1 cellular context compared by ENCODE assay signal in the genomic region with DNA sequence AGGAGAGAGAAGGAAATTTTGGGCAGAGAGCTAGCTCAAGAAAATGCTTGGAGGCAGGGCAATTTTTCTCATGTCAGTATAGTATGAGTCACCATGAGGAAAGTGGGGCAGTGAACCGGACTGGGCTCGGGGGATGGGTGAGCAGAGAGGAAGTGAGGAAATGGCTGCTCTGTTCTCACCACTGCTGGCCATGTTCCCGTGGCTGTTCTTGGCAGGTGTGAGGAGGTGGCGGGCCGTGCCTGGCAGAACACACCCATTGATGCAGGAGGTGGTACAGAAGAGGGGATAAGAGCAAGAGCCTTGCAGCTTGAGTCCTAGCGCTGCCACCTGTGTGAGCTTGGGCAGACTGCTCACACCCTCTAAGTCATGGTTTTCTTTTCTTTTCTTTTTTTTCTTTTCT.
A peak's percentile ranks its signal among the peaks of the same experiment; 100 is the strongest.
TF ChIP-seq lines count a peak whose summit lies in the region.

No MANE protein-coding gene starts in this region.

TF ChIP-seq in K562, 482 proteins besides CTCF, POLR2A, EP300 and RAD21 (continued from another document and continues in another):
- TF ChIP-seq, protein P1, sequence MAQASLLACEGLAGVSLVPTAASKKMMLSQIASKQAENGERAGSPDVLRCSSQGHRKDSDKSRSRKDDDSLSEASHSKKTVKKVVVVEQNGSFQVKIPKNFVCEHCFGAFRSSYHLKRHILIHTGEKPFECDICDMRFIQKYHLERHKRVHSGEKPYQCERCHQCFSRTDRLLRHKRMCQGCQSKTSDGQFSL (CRISPR knock-in tag; IDR thresholded peaks at IDR 0.05), result no peak
- TF ChIP-seq, protein P1 (tag; IDR thresholded peaks at IDR 0.05), result no peak
- TF ChIP-seq ZSCAN29 (IDR thresholded peaks at IDR 0.05) (no peak), L3MBTL2 (IDR thresholded peaks at IDR 0.05) (peak; percentile 49; the same call in 1 of the 2 replicates), PHF8 (IDR thresholded peaks at IDR 0.05; ENCODE audit: borderline replicate concordance, low read length) (no peak), BMI1 (IDR thresholded peaks at IDR 0.05; ENCODE audit: low read length) (no peak), ZNF551 (CRISPR knock-in tag; IDR thresholded peaks at IDR 0.05) (no peak), KLF16 (IDR thresholded peaks at IDR 0.05) (no peak), ZC3H8 (IDR thresholded peaks at IDR 0.05) (no peak), HOXB6 (CRISPR knock-in tag; IDR thresholded peaks at IDR 0.05; ENCODE audit: borderline replicate concordance) (no peak), TSC22D4 (tag; IDR thresholded peaks at IDR 0.05) (no peak), ZFPM2 (CRISPR knock-in tag; IDR thresholded peaks at IDR 0.05) (no peak), GABPA (tag; conservative IDR thresholded peaks at IDR 0.05; ENCODE audit: low read depth) (peak; percentile 63), RBFOX2 (IDR thresholded peaks at IDR 0.05; ENCODE audit: low read depth, low read length) (peak; percentile 58), RFX5 (IDR thresholded peaks at IDR 0.05; ENCODE audit: low read depth, low read length) (no peak), ZNF121 (CRISPR knock-in tag; conservative IDR thresholded peaks at IDR 0.05) (no peak), GABPB2 (CRISPR knock-in tag; conservative IDR thresholded peaks at IDR 0.05) (no peak), ZBTB17 (CRISPR knock-in tag; IDR thresholded peaks at IDR 0.05) (no peak; the same call in 1 of the 2 replicates), SMC3 (conservative IDR thresholded peaks at IDR 0.05; ENCODE audit: insufficient read depth, low read depth, low read length) (no peak), ETV6 (IDR thresholded peaks at IDR 0.05; ENCODE audit: borderline replicate concordance in 1 of 2, low read depth in 2 of 2, low read length in 1 of 2) (no peak), ETV6 (CRISPR knock-in tag; IDR thresholded peaks at IDR 0.05; ENCODE audit: borderline replicate concordance) (no peak), SNRNP70 (optimal IDR thresholded peaks at IDR 0.05; ENCODE audit: low read depth, low read length) (no peak), U2AF2 (optimal IDR thresholded peaks at IDR 0.05; ENCODE audit: low read depth, low read length) (no peak), CREBBP (IDR thresholded peaks at IDR 0.05; ENCODE audit: low read depth, low read length) (no peak), NRF1 (conservative IDR thresholded peaks at IDR 0.05 in 1 of 2, IDR thresholded peaks at IDR 0.05 in 1 of 2) (no peak), NFE2L1 (tag; IDR thresholded peaks at IDR 0.05; ENCODE audit: borderline replicate concordance, low read depth) (no peak), GTF2A2 (tag; IDR thresholded peaks at IDR 0.05) (no peak), SLC30A9 (CRISPR knock-in tag; IDR thresholded peaks at IDR 0.05) (no peak), SMAD3 (CRISPR knock-in tag; conservative IDR thresholded peaks at IDR 0.05) (no peak), CBX5 (IDR thresholded peaks at IDR 0.05; ENCODE audit: borderline replicate concordance, low read depth) (no peak), SAP30 (IDR thresholded peaks at IDR 0.05; ENCODE audit: borderline replicate concordance, insufficient read depth, low read depth, low read length, poor library complexity, severe bottlenecking) (no peak), TARDBP (IDR thresholded peaks at IDR 0.05) (no peak)
- TF ChIP-seq, protein P2, sequence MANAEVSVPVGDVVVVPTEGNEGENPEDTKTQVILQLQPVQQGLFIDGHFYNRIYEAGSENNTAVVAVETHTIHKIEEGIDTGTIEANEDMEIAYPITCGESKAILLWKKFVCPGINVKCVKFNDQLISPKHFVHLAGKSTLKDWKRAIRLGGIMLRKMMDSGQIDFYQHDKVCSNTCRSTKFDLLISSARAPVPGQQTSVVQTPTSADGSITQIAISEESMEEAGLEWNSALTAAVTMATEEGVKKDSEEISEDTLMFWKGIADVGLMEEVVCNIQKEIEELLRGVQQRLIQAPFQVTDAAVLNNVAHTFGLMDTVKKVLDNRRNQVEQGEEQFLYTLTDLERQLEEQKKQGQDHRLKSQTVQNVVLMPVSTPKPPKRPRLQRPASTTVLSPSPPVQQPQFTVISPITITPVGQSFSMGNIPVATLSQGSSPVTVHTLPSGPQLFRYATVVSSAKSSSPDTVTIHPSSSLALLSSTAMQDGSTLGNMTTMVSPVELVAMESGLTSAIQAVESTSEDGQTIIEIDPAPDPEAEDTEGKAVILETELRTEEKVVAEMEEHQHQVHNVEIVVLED (CRISPR knock-in tag; IDR thresholded peaks at IDR 0.05), result no peak
- TF ChIP-seq, protein P3, sequence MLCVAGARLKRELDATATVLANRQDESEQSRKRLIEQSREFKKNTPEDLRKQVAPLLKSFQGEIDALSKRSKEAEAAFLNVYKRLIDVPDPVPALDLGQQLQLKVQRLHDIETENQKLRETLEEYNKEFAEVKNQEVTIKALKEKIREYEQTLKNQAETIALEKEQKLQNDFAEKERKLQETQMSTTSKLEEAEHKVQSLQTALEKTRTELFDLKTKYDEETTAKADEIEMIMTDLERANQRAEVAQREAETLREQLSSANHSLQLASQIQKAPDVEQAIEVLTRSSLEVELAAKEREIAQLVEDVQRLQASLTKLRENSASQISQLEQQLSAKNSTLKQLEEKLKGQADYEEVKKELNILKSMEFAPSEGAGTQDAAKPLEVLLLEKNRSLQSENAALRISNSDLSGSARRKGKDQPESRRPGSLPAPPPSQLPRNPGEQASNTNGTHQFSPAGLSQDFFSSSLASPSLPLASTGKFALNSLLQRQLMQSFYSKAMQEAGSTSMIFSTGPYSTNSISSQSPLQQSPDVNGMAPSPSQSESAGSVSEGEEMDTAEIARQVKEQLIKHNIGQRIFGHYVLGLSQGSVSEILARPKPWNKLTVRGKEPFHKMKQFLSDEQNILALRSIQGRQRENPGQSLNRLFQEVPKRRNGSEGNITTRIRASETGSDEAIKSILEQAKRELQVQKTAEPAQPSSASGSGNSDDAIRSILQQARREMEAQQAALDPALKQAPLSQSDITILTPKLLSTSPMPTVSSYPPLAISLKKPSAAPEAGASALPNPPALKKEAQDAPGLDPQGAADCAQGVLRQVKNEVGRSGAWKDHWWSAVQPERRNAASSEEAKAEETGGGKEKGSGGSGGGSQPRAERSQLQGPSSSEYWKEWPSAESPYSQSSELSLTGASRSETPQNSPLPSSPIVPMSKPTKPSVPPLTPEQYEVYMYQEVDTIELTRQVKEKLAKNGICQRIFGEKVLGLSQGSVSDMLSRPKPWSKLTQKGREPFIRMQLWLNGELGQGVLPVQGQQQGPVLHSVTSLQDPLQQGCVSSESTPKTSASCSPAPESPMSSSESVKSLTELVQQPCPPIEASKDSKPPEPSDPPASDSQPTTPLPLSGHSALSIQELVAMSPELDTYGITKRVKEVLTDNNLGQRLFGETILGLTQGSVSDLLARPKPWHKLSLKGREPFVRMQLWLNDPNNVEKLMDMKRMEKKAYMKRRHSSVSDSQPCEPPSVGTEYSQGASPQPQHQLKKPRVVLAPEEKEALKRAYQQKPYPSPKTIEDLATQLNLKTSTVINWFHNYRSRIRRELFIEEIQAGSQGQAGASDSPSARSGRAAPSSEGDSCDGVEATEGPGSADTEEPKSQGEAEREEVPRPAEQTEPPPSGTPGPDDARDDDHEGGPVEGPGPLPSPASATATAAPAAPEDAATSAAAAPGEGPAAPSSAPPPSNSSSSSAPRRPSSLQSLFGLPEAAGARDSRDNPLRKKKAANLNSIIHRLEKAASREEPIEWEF (CRISPR knock-in tag; IDR thresholded peaks at IDR 0.05), result 0 out of 2 replicates have a peak, but pooled peaks have one; percentile 41
- TF ChIP-seq, protein P4, sequence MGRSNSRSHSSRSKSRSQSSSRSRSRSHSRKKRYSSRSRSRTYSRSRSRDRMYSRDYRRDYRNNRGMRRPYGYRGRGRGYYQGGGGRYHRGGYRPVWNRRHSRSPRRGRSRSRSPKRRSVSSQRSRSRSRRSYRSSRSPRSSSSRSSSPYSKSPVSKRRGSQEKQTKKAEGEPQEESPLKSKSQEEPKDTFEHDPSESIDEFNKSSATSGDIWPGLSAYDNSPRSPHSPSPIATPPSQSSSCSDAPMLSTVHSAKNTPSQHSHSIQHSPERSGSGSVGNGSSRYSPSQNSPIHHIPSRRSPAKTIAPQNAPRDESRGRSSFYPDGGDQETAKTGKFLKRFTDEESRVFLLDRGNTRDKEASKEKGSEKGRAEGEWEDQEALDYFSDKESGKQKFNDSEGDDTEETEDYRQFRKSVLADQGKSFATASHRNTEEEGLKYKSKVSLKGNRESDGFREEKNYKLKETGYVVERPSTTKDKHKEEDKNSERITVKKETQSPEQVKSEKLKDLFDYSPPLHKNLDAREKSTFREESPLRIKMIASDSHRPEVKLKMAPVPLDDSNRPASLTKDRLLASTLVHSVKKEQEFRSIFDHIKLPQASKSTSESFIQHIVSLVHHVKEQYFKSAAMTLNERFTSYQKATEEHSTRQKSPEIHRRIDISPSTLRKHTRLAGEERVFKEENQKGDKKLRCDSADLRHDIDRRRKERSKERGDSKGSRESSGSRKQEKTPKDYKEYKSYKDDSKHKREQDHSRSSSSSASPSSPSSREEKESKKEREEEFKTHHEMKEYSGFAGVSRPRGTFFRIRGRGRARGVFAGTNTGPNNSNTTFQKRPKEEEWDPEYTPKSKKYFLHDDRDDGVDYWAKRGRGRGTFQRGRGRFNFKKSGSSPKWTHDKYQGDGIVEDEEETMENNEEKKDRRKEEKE (IDR thresholded peaks at IDR 0.05; ENCODE audit: borderline replicate concordance in 1 of 2, control insufficient read depth in 1 of 2, low read depth in 2 of 2, low read length in 1 of 2), result no peak
- TF ChIP-seq, protein P5, sequence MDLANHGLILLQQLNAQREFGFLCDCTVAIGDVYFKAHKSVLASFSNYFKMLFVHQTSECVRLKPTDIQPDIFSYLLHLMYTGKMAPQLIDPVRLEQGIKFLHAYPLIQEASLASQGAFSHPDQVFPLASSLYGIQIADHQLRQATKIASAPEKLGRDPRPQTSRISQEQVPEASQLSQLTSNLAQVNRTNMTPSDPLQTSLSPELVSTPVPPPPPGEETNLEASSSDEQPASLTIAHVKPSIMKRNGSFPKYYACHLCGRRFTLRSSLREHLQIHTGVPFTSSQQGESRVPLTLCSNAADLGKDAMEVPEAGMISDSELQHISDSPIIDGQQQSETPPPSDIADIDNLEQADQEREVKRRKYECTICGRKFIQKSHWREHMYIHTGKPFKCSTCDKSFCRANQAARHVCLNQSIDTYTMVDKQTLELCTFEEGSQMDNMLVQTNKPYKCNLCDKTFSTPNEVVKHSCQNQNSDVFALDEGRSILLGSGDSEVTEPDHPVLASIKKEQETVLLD (IDR thresholded peaks at IDR 0.05), result no peak
- TF ChIP-seq, protein P6, sequence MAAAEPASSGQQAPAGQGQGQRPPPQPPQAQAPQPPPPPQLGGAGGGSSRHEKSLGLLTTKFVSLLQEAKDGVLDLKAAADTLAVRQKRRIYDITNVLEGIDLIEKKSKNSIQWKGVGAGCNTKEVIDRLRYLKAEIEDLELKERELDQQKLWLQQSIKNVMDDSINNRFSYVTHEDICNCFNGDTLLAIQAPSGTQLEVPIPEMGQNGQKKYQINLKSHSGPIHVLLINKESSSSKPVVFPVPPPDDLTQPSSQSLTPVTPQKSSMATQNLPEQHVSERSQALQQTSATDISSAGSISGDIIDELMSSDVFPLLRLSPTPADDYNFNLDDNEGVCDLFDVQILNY (CRISPR knock-in tag; IDR thresholded peaks at IDR 0.05), result no peak
- TF ChIP-seq, protein P7, sequence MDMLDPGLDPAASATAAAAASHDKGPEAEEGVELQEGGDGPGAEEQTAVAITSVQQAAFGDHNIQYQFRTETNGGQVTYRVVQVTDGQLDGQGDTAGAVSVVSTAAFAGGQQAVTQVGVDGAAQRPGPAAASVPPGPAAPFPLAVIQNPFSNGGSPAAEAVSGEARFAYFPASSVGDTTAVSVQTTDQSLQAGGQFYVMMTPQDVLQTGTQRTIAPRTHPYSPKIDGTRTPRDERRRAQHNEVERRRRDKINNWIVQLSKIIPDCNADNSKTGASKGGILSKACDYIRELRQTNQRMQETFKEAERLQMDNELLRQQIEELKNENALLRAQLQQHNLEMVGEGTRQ (CRISPR knock-in tag; IDR thresholded peaks at IDR 0.05), result no peak
- TF ChIP-seq, protein P8, sequence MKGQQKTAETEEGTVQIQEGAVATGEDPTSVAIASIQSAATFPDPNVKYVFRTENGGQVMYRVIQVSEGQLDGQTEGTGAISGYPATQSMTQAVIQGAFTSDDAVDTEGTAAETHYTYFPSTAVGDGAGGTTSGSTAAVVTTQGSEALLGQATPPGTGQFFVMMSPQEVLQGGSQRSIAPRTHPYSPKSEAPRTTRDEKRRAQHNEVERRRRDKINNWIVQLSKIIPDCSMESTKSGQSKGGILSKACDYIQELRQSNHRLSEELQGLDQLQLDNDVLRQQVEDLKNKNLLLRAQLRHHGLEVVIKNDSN (CRISPR knock-in tag; IDR thresholded peaks at IDR 0.05), result no peak
- TF ChIP-seq, protein P9, sequence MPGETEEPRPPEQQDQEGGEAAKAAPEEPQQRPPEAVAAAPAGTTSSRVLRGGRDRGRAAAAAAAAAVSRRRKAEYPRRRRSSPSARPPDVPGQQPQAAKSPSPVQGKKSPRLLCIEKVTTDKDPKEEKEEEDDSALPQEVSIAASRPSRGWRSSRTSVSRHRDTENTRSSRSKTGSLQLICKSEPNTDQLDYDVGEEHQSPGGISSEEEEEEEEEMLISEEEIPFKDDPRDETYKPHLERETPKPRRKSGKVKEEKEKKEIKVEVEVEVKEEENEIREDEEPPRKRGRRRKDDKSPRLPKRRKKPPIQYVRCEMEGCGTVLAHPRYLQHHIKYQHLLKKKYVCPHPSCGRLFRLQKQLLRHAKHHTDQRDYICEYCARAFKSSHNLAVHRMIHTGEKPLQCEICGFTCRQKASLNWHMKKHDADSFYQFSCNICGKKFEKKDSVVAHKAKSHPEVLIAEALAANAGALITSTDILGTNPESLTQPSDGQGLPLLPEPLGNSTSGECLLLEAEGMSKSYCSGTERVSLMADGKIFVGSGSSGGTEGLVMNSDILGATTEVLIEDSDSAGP (CRISPR knock-in tag; IDR thresholded peaks at IDR 0.05), result no peak
- TF ChIP-seq, protein P10, sequence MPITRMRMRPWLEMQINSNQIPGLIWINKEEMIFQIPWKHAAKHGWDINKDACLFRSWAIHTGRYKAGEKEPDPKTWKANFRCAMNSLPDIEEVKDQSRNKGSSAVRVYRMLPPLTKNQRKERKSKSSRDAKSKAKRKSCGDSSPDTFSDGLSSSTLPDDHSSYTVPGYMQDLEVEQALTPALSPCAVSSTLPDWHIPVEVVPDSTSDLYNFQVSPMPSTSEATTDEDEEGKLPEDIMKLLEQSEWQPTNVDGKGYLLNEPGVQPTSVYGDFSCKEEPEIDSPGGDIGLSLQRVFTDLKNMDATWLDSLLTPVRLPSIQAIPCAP (CRISPR knock-in tag; IDR thresholded peaks at IDR 0.05; ENCODE audit: borderline replicate concordance), result no peak
- TF ChIP-seq, protein P11, sequence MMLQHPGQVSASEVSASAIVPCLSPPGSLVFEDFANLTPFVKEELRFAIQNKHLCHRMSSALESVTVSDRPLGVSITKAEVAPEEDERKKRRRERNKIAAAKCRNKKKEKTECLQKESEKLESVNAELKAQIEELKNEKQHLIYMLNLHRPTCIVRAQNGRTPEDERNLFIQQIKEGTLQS (IDR thresholded peaks at IDR 0.05), result peak; percentile 95
- TF ChIP-seq, protein P11 (CRISPR knock-in tag; conservative IDR thresholded peaks at IDR 0.05), result no peak
